14 cellular contexts compared by ENCODE assay signal in genomic region chr18:31255953-31256352, GRCh38.
"Had no signal": no experiment of that assay in that cellular context is flagged by ENCODE, and none has a peak within 500 bp of the region (broad histone marks: within the 10 kb centered on the region; RNA-seq: fewer than 3 reads in every experiment).

No MANE protein-coding gene starts in this region.

- ATAC-seq: activated naive CD4-positive, alpha-beta T cell treated with anti-CD3 and anti-CD28 coated beads, Interleukin-2, amount 50 U/mL, for 72 hours; activated T-cell treated with anti-CD3 and anti-CD28 coated beads, Interleukin-2, amount 50 U/mL, for 4 hours; pancreas; stimulated activated effector memory CD8-positive, alpha-beta T cell treated with anti-CD3 and anti-CD28 coated beads, Interleukin-12 subunit alpha, Interleukin-12 subunit beta, amount 100 ng/mL, for 72 hours had no signal

- H3K4me3 Mint-ChIP-seq: activated T-cell treated with anti-CD3 and anti-CD28 coated beads, Interleukin-2, amount 50 U/mL, for 4 hours; brain; naive B cell; stimulated activated effector memory CD8-positive, alpha-beta T cell treated with anti-CD3 and anti-CD28 coated beads, Interleukin-12 subunit alpha, Interleukin-12 subunit beta, amount 100 ng/mL, for 72 hours had no signal

- H3K36me3 Mint-ChIP-seq: activated naive CD4-positive, alpha-beta T cell treated with anti-CD3 and anti-CD28 coated beads, Interleukin-2, amount 50 U/mL, for 72 hours; brain; naive B cell; stimulated activated effector memory CD8-positive, alpha-beta T cell treated with anti-CD3 and anti-CD28 coated beads, Interleukin-12 subunit alpha, Interleukin-12 subunit beta, amount 100 ng/mL, for 72 hours had no signal

- DNase-seq: activated effector memory CD4-positive, alpha-beta T cell treated with anti-CD3 and anti-CD28 coated beads, Interleukin-2, amount 50 U/mL, for 16 hours; activated T-cell treated with anti-CD3 and anti-CD28 coated beads, Interleukin-2, amount 50 U/mL, for 4 hours; amniotic stem cell; effector memory CD4-positive, alpha-beta T cell; hypothalamus; naive B cell; pancreas; small intestine; T-helper 2 cell; tibial artery had no signal

- H3K9me3 Mint-ChIP-seq: brain had no signal

- H3K36me3 ChIP-seq: pancreas, right atrium auricular region, tibial artery had no signal

- H3K27me3 ChIP-seq: pancreas, right atrium auricular region, tibial artery had no signal

- H3K9me3 ChIP-seq: pancreas, right atrium auricular region, tibial artery had no signal

- H3K27ac ChIP-seq: pancreas, right atrium auricular region, tibial artery had no signal

- H3K4me1 Mint-ChIP-seq: naive B cell; stimulated activated effector memory CD8-positive, alpha-beta T cell treated with anti-CD3 and anti-CD28 coated beads, Interleukin-12 subunit alpha, Interleukin-12 subunit beta, amount 100 ng/mL, for 72 hours had no signal

- H3K4me3 ChIP-seq: pancreas, right atrium auricular region, tibial artery had no signal

- H3K4me1 ChIP-seq: pancreas had no signal

- H3K27ac Mint-ChIP-seq: activated naive CD4-positive, alpha-beta T cell treated with anti-CD3 and anti-CD28 coated beads, Interleukin-2, amount 50 U/mL, for 72 hours; brain; naive B cell; stimulated activated effector memory CD8-positive, alpha-beta T cell treated with anti-CD3 and anti-CD28 coated beads, Interleukin-12 subunit alpha, Interleukin-12 subunit beta, amount 100 ng/mL, for 72 hours had no signal

- H3K27me3 Mint-ChIP-seq: brain, naive B cell had no signal
